In the genomic region with DNA sequence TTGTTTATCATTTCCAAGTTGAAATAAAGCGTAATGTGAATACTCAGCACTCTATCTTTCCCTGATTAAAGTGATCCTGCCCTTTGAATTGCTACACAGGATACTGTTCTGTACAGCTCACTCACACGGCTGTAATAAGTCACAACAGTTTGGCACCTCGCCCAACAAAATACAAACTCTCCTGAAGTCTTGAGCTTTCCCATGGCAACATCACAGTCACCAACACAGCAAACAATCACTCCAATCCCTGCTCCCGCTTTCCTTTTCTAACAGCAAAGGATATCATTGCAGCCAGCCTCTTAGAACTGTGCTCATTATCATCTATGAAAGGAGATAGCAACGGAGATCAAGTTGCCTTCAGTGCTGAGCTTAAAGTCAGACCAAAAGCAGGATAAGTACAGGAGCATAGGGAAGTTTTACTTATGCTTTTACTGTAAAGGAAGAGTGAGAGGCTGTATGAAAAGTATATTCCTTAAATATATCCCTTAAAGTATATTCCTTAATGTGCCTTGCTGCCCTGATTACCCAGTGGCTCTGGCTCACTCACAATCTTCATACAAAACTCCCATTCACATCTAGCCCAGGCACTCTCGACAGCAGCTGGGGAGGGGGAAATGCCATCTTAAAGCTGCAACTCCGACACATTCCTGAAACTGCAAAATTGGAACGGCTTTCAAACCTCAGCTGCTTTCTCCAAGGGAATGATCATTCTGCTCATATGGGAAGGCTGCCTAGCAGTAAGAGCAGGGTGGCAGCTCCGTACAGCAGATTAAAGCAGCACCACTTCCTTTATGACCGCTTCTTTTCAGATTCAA, we compare ENCODE assay signal across 10 cellular contexts. TPM values are rescaled to one million over a fixed set of nuclear protein-coding genes. Genes with fewer than 3 reads are reported as not detected.
DNase-seq lines count a peak whose midpoint lies in the region; ATAC-seq, FAIRE-seq and TF ChIP-seq lines count a peak whose summit lies in the region.
"Had no signal": no experiment of that assay in that cellular context is flagged by ENCODE, and none has a peak within 500 bp of the region (broad histone marks: within the 10 kb centered on the region; RNA-seq: fewer than 3 reads in every experiment).

No MANE protein-coding gene starts in this region.

- no peaks in the 10 kb centered on the region for H3K9me3 Mint-ChIP-seq in activated T-cell treated with anti-CD3 and anti-CD28 coated beads, Interleukin-2, amount 50 U/mL, for 24 hours
- no peaks in the 10 kb centered on the region for H3K9me3 Mint-ChIP-seq in stimulated activated naive B cell treated with anti-CD40 and anti-IgM and Interleukin-4, amounts not matched to agents 10 μg/mL and 1 μg/mL and 100 μg/mL, for 72 hours
- H3K9me3 Mint-ChIP-seq: dendritic cell treated with granulocyte-macrophage colony-stimulating factor and Interleukin-4, amounts not matched to agents 40 ng/mL and 50 ng/mL, for 4 days had no signal

- ATAC-seq in PC-3 (peak; percentile 68), HG03442 (IDR thresholded peaks at IDR 0.05; ENCODE audit: unreplicated experiment) (no peak)
- ATAC-seq in stimulated activated naive B cell treated with anti-CD40 and anti-IgM and Interleukin-4, amounts not matched to agents 10 μg/mL and 1 μg/mL and 100 μg/mL, for 72 hours (replicated peaks): peak in 1 of 2 donors; percentile 29

- peak overlapping the region; percentile 50 for H3K27ac Mint-ChIP-seq in activated T-cell treated with anti-CD3 and anti-CD28 coated beads, Interleukin-2, amount 50 U/mL, for 24 hours
- peak overlapping the region; percentile 42 for H3K27ac Mint-ChIP-seq in stimulated activated naive B cell treated with anti-CD40 and anti-IgM and Interleukin-4, amounts not matched to agents 10 μg/mL and 1 μg/mL and 100 μg/mL, for 72 hours
- H3K27ac Mint-ChIP-seq: dendritic cell treated with granulocyte-macrophage colony-stimulating factor and Interleukin-4, amounts not matched to agents 40 ng/mL and 50 ng/mL, for 4 days had no signal

- TSS peak; percentile 96 for BruUV-seq in PC-3 (replicated peaks; lab: Mats Ljungman, UMichigan)

- peaks cover 54% of the 10 kb centered on the region for H3K36me3 Mint-ChIP-seq in activated T-cell treated with anti-CD3 and anti-CD28 coated beads, Interleukin-2, amount 50 U/mL, for 24 hours (ENCODE audit: low read depth)
- peaks cover 2 to 10% of the 10 kb centered on the region in 2 donors for H3K36me3 Mint-ChIP-seq in stimulated activated naive B cell treated with anti-CD40 and anti-IgM and Interleukin-4, amounts not matched to agents 10 μg/mL and 1 μg/mL and 100 μg/mL, for 72 hours

- POLR2A ChIA-PET in PC-3 (lab: Charles Lee; ENCODE audit: unreplicated experiment): interaction anchor here (0.6 to 1.0 kb wide), 6 partner anchors 33 to 478 kb away, joined by 3 to 11 read pairs (median 6); a partner anchor contains a TSS

- H3K9me3 ChIP-seq in PC-3 (ENCODE audit: low read length): no peaks in the 10 kb centered on the region

- no peak for DNase-seq in activated T-cell treated with anti-CD3 and anti-CD28 coated beads, Interleukin-2, amount 50 U/mL, for 24 hours
- no peak for DNase-seq in activated T-cell treated with anti-CD3 and anti-CD28 coated beads for 4 hours
- DNase-seq in PC-3: peak; percentile 100
- DNase-seq in left kidney (ENCODE audit: low read depth, low spot score): peak; percentile 98
- DNase-seq in stimulated activated naive B cell treated with anti-CD40 and anti-IgM and Interleukin-4, amounts not matched to agents 10 μg/mL and 1 μg/mL and 100 μg/mL, for 72 hours: no peak
- no peak for DNase-seq in NCI-H2029 treated with DMSO at 0.1 percent for 48 hours (lab: John Stamatoyannopoulos, UW)

- no peaks in the 10 kb centered on the region for H3K36me3 ChIP-seq in PC-3 (ENCODE audit: low read depth, low read length)

- peak overlapping the region; percentile 96 for H3K27ac ChIP-seq in PC-3 (ENCODE audit: low read length)

- peaks cover 86% of the 10 kb centered on the region for H3K4me1 Mint-ChIP-seq in activated T-cell treated with anti-CD3 and anti-CD28 coated beads, Interleukin-2, amount 50 U/mL, for 24 hours (ENCODE audit: low read depth)
- peaks cover 25 to 52% of the 10 kb centered on the region in 2 donors for H3K4me1 Mint-ChIP-seq in stimulated activated naive B cell treated with anti-CD40 and anti-IgM and Interleukin-4, amounts not matched to agents 10 μg/mL and 1 μg/mL and 100 μg/mL, for 72 hours

- H3K27me3 ChIP-seq in PC-3 (ENCODE audit: low read length): no peaks in the 10 kb centered on the region

- no peaks in the 10 kb centered on the region for H4K20me1 ChIP-seq in PC-3 (ENCODE audit: low read length)

- peak; percentile 60 for FAIRE-seq in colon (lab: Jason Lieb, UNC)
- FAIRE-seq: G401.6 had no signal

- peaks cover 60% of the 10 kb centered on the region for H3K79me2 ChIP-seq in PC-3 (ENCODE audit: low read length)

- peaks cover 23% of the 10 kb centered on the region for H3F3A ChIP-seq in PC-3 (ENCODE audit: low read length, unreplicated experiment)

- peak overlapping the region; percentile 90 for H3K9ac ChIP-seq in PC-3 (ENCODE audit: low read length)

- H3K4me3 ChIP-seq in PC-3 (ENCODE audit: low read length): peak overlapping the region; percentile 60

- CTCF ChIA-PET in PC-3 (lab: Charles Lee): interaction anchor here (1.1 to 2.0 kb wide), 2 partner anchors 36 to 162 kb away, joined by 4 to 11 read pairs; a partner anchor contains a TSS

- H3K4me2 ChIP-seq in PC-3 (ENCODE audit: low read length): peak overlapping the region; percentile 86

- intact Hi-C loops in PC-3 (cut with micrococcal nuclease): loop anchor here (1.0 to 2.0 kb wide), 4 partner anchors 32 to 516 kb away; a partner anchor contains a TSS

- no peaks in the 10 kb centered on the region for H3K9me2 ChIP-seq in PC-3 (replicated peaks; ENCODE audit: low read length)

- no peaks in the 10 kb centered on the region for H3K27me3 Mint-ChIP-seq in activated T-cell treated with anti-CD3 and anti-CD28 coated beads, Interleukin-2, amount 50 U/mL, for 24 hours
- H3K27me3 Mint-ChIP-seq in stimulated activated naive B cell treated with anti-CD40 and anti-IgM and Interleukin-4, amounts not matched to agents 10 μg/mL and 1 μg/mL and 100 μg/mL, for 72 hours: no peaks in the 10 kb centered on the region
- H3K27me3 Mint-ChIP-seq: dendritic cell treated with granulocyte-macrophage colony-stimulating factor and Interleukin-4, amounts not matched to agents 40 ng/mL and 50 ng/mL, for 4 days had no signal

- peak overlapping the region; percentile 49 for H3K4me3 Mint-ChIP-seq in activated T-cell treated with anti-CD3 and anti-CD28 coated beads, Interleukin-2, amount 50 U/mL, for 24 hours
- peak overlapping the region; percentile 37 to 52 for H3K4me3 Mint-ChIP-seq in stimulated activated naive B cell treated with anti-CD40 and anti-IgM and Interleukin-4, amounts not matched to agents 10 μg/mL and 1 μg/mL and 100 μg/mL, for 72 hours
- H3K4me3 Mint-ChIP-seq: dendritic cell treated with granulocyte-macrophage colony-stimulating factor and Interleukin-4, amounts not matched to agents 40 ng/mL and 50 ng/mL, for 4 days had no signal

- peaks cover 90% of the 10 kb centered on the region for H3K4me1 ChIP-seq in PC-3 (ENCODE audit: insufficient read depth, low read length)

- 0 out of 2 replicates have a peak overlapping the region, but pooled peaks have one; percentile 6 for H2AFZ ChIP-seq in PC-3 (ENCODE audit: low read length)

- no peak for TF ChIP-seq CTCF in PC-3 (conservative IDR thresholded peaks at IDR 0.05; ENCODE audit: low read depth, low read length)

RNA-seq across cellular contexts. Expression of a gene that starts 35.9 kb away (rescaled TPM):
- 10.3 and 10.9 TPM in 2 replicates for total RNA-seq in PC-3 (2014; rRNA removed)

Comparison
In these comparisons a context has a peak if more than half of its experiments do, and no peak if none do; other contexts are left out.
1. DNase-seq: peak in PC-3 (single experiment) and left kidney (single experiment); none in activated T-cell treated with anti-CD3 and anti-CD28 coated beads, Interleukin-2, amount 50 U/mL, for 24 hours (single experiment), activated T-cell treated with anti-CD3 and anti-CD28 coated beads for 4 hours (single experiment), stimulated activated naive B cell treated with anti-CD40 and anti-IgM and Interleukin-4, amounts not matched to agents 10 μg/mL and 1 μg/mL and 100 μg/mL, for 72 hours (single experiment) and NCI-H2029 treated with DMSO at 0.1 percent for 48 hours (single experiment).